ENCODE assay signal across 6 cellular contexts in genomic region chrX:72360326-72360725, GRCh38. TPM values are rescaled to one million over a fixed set of nuclear protein-coding genes. Genes with fewer than 3 reads are reported as not detected.
"Had no signal": no experiment of that assay in that cellular context is flagged by ENCODE, and none has a peak within 500 bp of the region (broad histone marks: within the 10 kb centered on the region; RNA-seq: fewer than 3 reads in every experiment).

No MANE protein-coding gene starts in this region.

- DNase-seq: GM23248, GOT3, H7, H9, HCEC 1CT, HFFc6 had no signal

RNA-seq across cellular contexts. Expression of gene CITED1, which starts 54.6 kb away (rescaled TPM):
- total RNA-seq: GM23248 had no signal
